8 cellular contexts compared by ENCODE assay signal in genomic region chr19:38718747-38719543, GRCh38. TPM values are rescaled to one million over a fixed set of nuclear protein-coding genes. Genes with fewer than 3 reads are reported as not detected.
DNase-seq lines count a peak whose midpoint lies in the region; ATAC-seq and TF ChIP-seq lines count a peak whose summit lies in the region.

No MANE protein-coding gene starts in this region.

- H3K27me3 ChIP-seq in RWPE2 (ENCODE audit: insufficient read depth, poor library complexity, severe bottlenecking) (no peaks in the 10 kb centered on the region), neural progenitor cell (no peaks in the 10 kb centered on the region)
- H3K27me3 ChIP-seq in CD8-positive, alpha-beta T cell (ENCODE audit: insufficient read depth, low read length), result no peaks in the 10 kb centered on the region

- CTCF ChIA-PET in activated CD8-positive, alpha-beta memory T cell treated with anti-CD3 and anti-CD28 coated beads, Interleukin-2, amount 10 ng/mL, durations not matched to agents 7 days and 5 days (lab: Charles Lee), result interaction anchor here (0.9 kb wide), 1 partner anchor 51 kb away, joined by 3 read pairs; no protein-coding TSS in a partner anchor
- CTCF ChIA-PET in CD8-positive, alpha-beta T cell (lab: Charles Lee), result no interaction called here

- peaks cover 4% of the 10 kb centered on the region for H3K36me3 Mint-ChIP-seq in neural progenitor cell
- peaks cover 16% of the 10 kb centered on the region for H3K36me3 Mint-ChIP-seq in activated CD8-positive, alpha-beta memory T cell treated with anti-CD3 and anti-CD28 coated beads, Interleukin-2, amount 10 ng/mL, durations not matched to agents 7 days and 5 days
- H3K36me3 Mint-ChIP-seq in CD8-positive, alpha-beta T cell, result peaks cover 50% of the 10 kb centered on the region

- no peak for TF ChIP-seq POLR2A in GM18505 (IDR thresholded peaks at IDR 0.05; ENCODE audit: borderline replicate concordance, extremely low read depth, insufficient read depth, insufficient read length)

- H3F3A ChIP-seq in neural progenitor cell (ENCODE audit: low read depth), result no peaks in the 10 kb centered on the region

- H3K27ac Mint-ChIP-seq in neural progenitor cell, result no peak overlapping the region
- no peak overlapping the region for H3K27ac Mint-ChIP-seq in activated CD8-positive, alpha-beta memory T cell treated with anti-CD3 and anti-CD28 coated beads, Interleukin-2, amount 10 ng/mL, durations not matched to agents 7 days and 5 days
- H3K27ac Mint-ChIP-seq in CD8-positive, alpha-beta T cell, result no peak overlapping the region

- H2AFZ ChIP-seq in neural progenitor cell (replicated peaks), result no peak overlapping the region

- no peak overlapping the region for H3K4me2 ChIP-seq in neural progenitor cell

- TF ChIP-seq CTCF in AG09309 (IDR thresholded peaks at IDR 0.05; ENCODE audit: control insufficient read depth, insufficient read depth, low read depth, low read length, missing control alignments), result peak; percentile 41
- no peak for TF ChIP-seq CTCF in RWPE2 (IDR thresholded peaks at IDR 0.05; ENCODE audit: poor library complexity, severe bottlenecking)
- TF ChIP-seq CTCF in fibroblast of pulmonary artery (IDR thresholded peaks at IDR 0.05; ENCODE audit: low read length, missing control alignments), result peak; percentile 39
- TF ChIP-seq CTCF in neural progenitor cell (IDR thresholded peaks at IDR 0.05), result peak; percentile 48
- TF ChIP-seq CTCF in GM13977 (IDR thresholded peaks at IDR 0.05; ENCODE audit: extremely low read depth, insufficient read depth, missing control alignments), result no peak
- no peak for TF ChIP-seq CTCF in CD8-positive, alpha-beta T cell (IDR thresholded peaks at IDR 0.05)

- H3K79me2 ChIP-seq in neural progenitor cell (ENCODE audit: low read depth), result no peaks in the 10 kb centered on the region

- H3K27me3 Mint-ChIP-seq in neural progenitor cell (ENCODE audit: insufficient read depth, low read depth), result no peaks in the 10 kb centered on the region
- no peaks in the 10 kb centered on the region for H3K27me3 Mint-ChIP-seq in activated CD8-positive, alpha-beta memory T cell treated with anti-CD3 and anti-CD28 coated beads, Interleukin-2, amount 10 ng/mL, durations not matched to agents 7 days and 5 days
- no peaks in the 10 kb centered on the region for H3K27me3 Mint-ChIP-seq in CD8-positive, alpha-beta T cell (ENCODE audit: low read depth)

- intact Hi-C loops in CD8-positive, alpha-beta T cell (cut with DNase I, micrococcal nuclease), result no loop called here

- no peaks in the 10 kb centered on the region for H3K9me3 ChIP-seq in RWPE2 (ENCODE audit: severe bottlenecking)
- H3K9me3 ChIP-seq in neural progenitor cell (ENCODE audit: low read depth), result no peaks in the 10 kb centered on the region
- no peaks in the 10 kb centered on the region for H3K9me3 ChIP-seq in CD8-positive, alpha-beta T cell (ENCODE audit: low read length)

- ATAC-seq in RWPE2 (ENCODE audit: low read depth) (peak; percentile 22), GM18505 (IDR thresholded peaks at IDR 0.05; ENCODE audit: unreplicated experiment) (no peak)
- no peak for ATAC-seq in activated CD8-positive, alpha-beta memory T cell treated with anti-CD3 and anti-CD28 coated beads, Interleukin-2, amount 10 ng/mL, durations not matched to agents 7 days and 5 days
- no peak for ATAC-seq in CD8-positive, alpha-beta T cell

- H3K9me3 Mint-ChIP-seq in neural progenitor cell, result no peaks in the 10 kb centered on the region
- no peaks in the 10 kb centered on the region for H3K9me3 Mint-ChIP-seq in activated CD8-positive, alpha-beta memory T cell treated with anti-CD3 and anti-CD28 coated beads, Interleukin-2, amount 10 ng/mL, durations not matched to agents 7 days and 5 days (ENCODE audit: low read depth)
- H3K9me3 Mint-ChIP-seq in CD8-positive, alpha-beta T cell, result no peaks in the 10 kb centered on the region

- no peak for DNase-seq in AG09309 (ENCODE audit: low read depth)
- no peak for DNase-seq in RWPE2 (ENCODE audit: low spot score)
- peak; percentile 48 for DNase-seq in fibroblast of pulmonary artery (ENCODE audit: low read depth)
- peak; percentile 44 for DNase-seq in neural progenitor cell (ENCODE audit: low spot score)
- DNase-seq in GM13977 (ENCODE audit: low spot score), result no peak
- no peak for DNase-seq in activated CD8-positive, alpha-beta memory T cell treated with anti-CD3 and anti-CD28 coated beads, Interleukin-2, amount 10 ng/mL, durations not matched to agents 7 days and 5 days
- DNase-seq in CD8-positive, alpha-beta T cell, result no peak

- H3K9ac ChIP-seq in neural progenitor cell, result no peak overlapping the region

- H4K20me1 ChIP-seq in neural progenitor cell (ENCODE audit: low read depth), result no peaks in the 10 kb centered on the region

- H3K4me3 ChIP-seq in AG09309 (ENCODE audit: control insufficient read depth, low read depth, low read length), result no peak overlapping the region
- no peak overlapping the region for H3K4me3 ChIP-seq in RWPE2 (ENCODE audit: severe bottlenecking)
- no peak overlapping the region for H3K4me3 ChIP-seq in fibroblast of pulmonary artery (replicated peaks; ENCODE audit: low read depth, low read length)
- no peak overlapping the region for H3K4me3 ChIP-seq in neural progenitor cell
- no peak overlapping the region for H3K4me3 ChIP-seq in CD8-positive, alpha-beta T cell (ENCODE audit: low read depth, low read length)

- H3K4me1 ChIP-seq in RWPE2 (ENCODE audit: insufficient read depth, poor library complexity, severe bottlenecking) (no peaks in the 10 kb centered on the region), neural progenitor cell (no peaks in the 10 kb centered on the region)
- no peaks in the 10 kb centered on the region for H3K4me1 ChIP-seq in CD8-positive, alpha-beta T cell (ENCODE audit: insufficient read depth, low read length)

- H3K36me3 ChIP-seq in RWPE2 (ENCODE audit: low read depth) (peaks cover 100% of the 10 kb centered on the region), neural progenitor cell (no peaks in the 10 kb centered on the region)
- H3K36me3 ChIP-seq in CD8-positive, alpha-beta T cell (ENCODE audit: insufficient read depth, low read length), result no peaks in the 10 kb centered on the region

- POLR2A ChIA-PET in CD8-positive, alpha-beta T cell (lab: Charles Lee), result no interaction called here

- peak overlapping the region; percentile 28 for H3K27ac ChIP-seq in RWPE2 (ENCODE audit: poor library complexity, severe bottlenecking)
- no peak overlapping the region for H3K27ac ChIP-seq in neural progenitor cell
- H3K27ac ChIP-seq in CD8-positive, alpha-beta T cell (ENCODE audit: low read depth, low read length), result no peak overlapping the region

- peaks cover 3% of the 10 kb centered on the region for H3K4me1 Mint-ChIP-seq in neural progenitor cell
- H3K4me1 Mint-ChIP-seq in activated CD8-positive, alpha-beta memory T cell treated with anti-CD3 and anti-CD28 coated beads, Interleukin-2, amount 10 ng/mL, durations not matched to agents 7 days and 5 days, result no peaks in the 10 kb centered on the region
- no peaks in the 10 kb centered on the region for H3K4me1 Mint-ChIP-seq in CD8-positive, alpha-beta T cell (ENCODE audit: low read depth)

- no peak overlapping the region for H3K4me3 Mint-ChIP-seq in neural progenitor cell
- no peak overlapping the region for H3K4me3 Mint-ChIP-seq in activated CD8-positive, alpha-beta memory T cell treated with anti-CD3 and anti-CD28 coated beads, Interleukin-2, amount 10 ng/mL, durations not matched to agents 7 days and 5 days
- H3K4me3 Mint-ChIP-seq in CD8-positive, alpha-beta T cell, result no peak overlapping the region

- in situ Hi-C loops in GM13977 (cut with MboI; ENCODE audit: low pct_unique_long_range_greater_than_20kb, low sequenced_read_pairs, unreplicated experiment), result no loop called here

RNA-seq across cellular contexts. Expression of gene CAPN12, which starts 25.3 kb away (rescaled TPM):
- total RNA-seq in neural progenitor cell (ENCODE audit: low replicate concordance), result 1.0 and 4.9 TPM in 2 replicates
- 10 to 100 TPM in 1 of 2 experiments, 1 to 10 TPM in 1; 8.4 to 17.5 TPM for total RNA-seq in activated CD8-positive, alpha-beta memory T cell treated with anti-CD3 and anti-CD28 coated beads, Interleukin-2, amount 10 ng/mL, durations not matched to agents 7 days and 5 days
- total RNA-seq in CD8-positive, alpha-beta T cell, result 1 to 10 TPM; 2.7 to 3.2 TPM

RNA-seq across cellular contexts. Expression of gene LGALS7, which starts 54.4 kb away (rescaled TPM):
- total RNA-seq in neural progenitor cell (ENCODE audit: low replicate concordance), result not detected in 2 replicates
- total RNA-seq in activated CD8-positive, alpha-beta memory T cell treated with anti-CD3 and anti-CD28 coated beads, Interleukin-2, amount 10 ng/mL, durations not matched to agents 7 days and 5 days, result not detected
- total RNA-seq in CD8-positive, alpha-beta T cell, result not detected

Comparison
In these comparisons a context has a peak if more than half of its experiments do, and no peak if none do; other contexts are left out.
1. DNase-seq: peak in fibroblast of pulmonary artery (single experiment) and neural progenitor cell (single experiment); none in AG09309 (single experiment), RWPE2 (single experiment), GM13977 (single experiment), activated CD8-positive, alpha-beta memory T cell treated with anti-CD3 and anti-CD28 coated beads, Interleukin-2, amount 10 ng/mL, durations not matched to agents 7 days and 5 days (single experiment) and CD8-positive, alpha-beta T cell (0 of 7).
2. CTCF ChIP-seq: peak in AG09309 (single experiment), fibroblast of pulmonary artery (single experiment) and neural progenitor cell (single experiment); none in RWPE2 (single experiment), GM13977 (single experiment) and CD8-positive, alpha-beta T cell (single experiment).